18 cellular contexts compared by ENCODE assay signal in genomic region chr5:73336366-73336765, GRCh38.
DNase-seq lines count a peak whose midpoint lies in the region; ATAC-seq and TF ChIP-seq lines count a peak whose summit lies in the region.
"Had no signal": no experiment of that assay in that cellular context is flagged by ENCODE, and none has a peak within 500 bp of the region (broad histone marks: within the 10 kb centered on the region; RNA-seq: fewer than 3 reads in every experiment).

No MANE protein-coding gene starts in this region.

- no peak overlapping the region for H3K27ac ChIP-seq in HEK293 (ENCODE audit: extremely low read depth, low read depth, low read length)
- H3K27ac ChIP-seq: RWPE1 had no signal

- H3K27me3 Mint-ChIP-seq in T-cell = peaks cover 64 to 78% of the 10 kb centered on the region in 2 donors

- H3K36me3 ChIP-seq in HEK293 (ENCODE audit: control insufficient read depth in 2 of 2, insufficient read depth in 1 of 2, low read length in 2 of 2) = no peaks in the 10 kb centered on the region

- no peaks in the 10 kb centered on the region for H3K36me3 Mint-ChIP-seq in T-cell
- H3K36me3 Mint-ChIP-seq: CD4-positive, CD25-positive, alpha-beta regulatory T cell had no signal

- no peaks in the 10 kb centered on the region for H3K4me1 Mint-ChIP-seq in T-cell
- H3K4me1 Mint-ChIP-seq: B cell; CD4-positive, CD25-positive, alpha-beta regulatory T cell had no signal

- H3K27ac Mint-ChIP-seq in T-cell = no peak overlapping the region
- H3K27ac Mint-ChIP-seq: B cell; CD4-positive, CD25-positive, alpha-beta regulatory T cell had no signal

- H3K9me3 Mint-ChIP-seq in T-cell = peaks cover 5 to 13% (median 11%) of the 10 kb centered on the region in 3 donors

- H3K4me3 Mint-ChIP-seq in T-cell = no peak overlapping the region
- H3K4me3 Mint-ChIP-seq: B cell; CD4-positive, CD25-positive, alpha-beta regulatory T cell had no signal

- no peaks in the 10 kb centered on the region; the same call in 1 of the 2 replicates for H3K9me3 ChIP-seq in HEK293 (ENCODE audit: control insufficient read depth, insufficient read depth, low read depth, low read length)

- peaks cover 29% of the 10 kb centered on the region for H3K4me1 ChIP-seq in HEK293 (ENCODE audit: control insufficient read depth, insufficient read depth, low read length)

- TF ChIP-seq CTCF in HEK293 (tag by site-specific recombination; IDR thresholded peaks at IDR 0.05) = no peak

- DNase-seq in A172 (ENCODE audit: low spot score) = peak; percentile 34
- DNase-seq in RKO (ENCODE audit: low spot score) = peak; percentile 17
- peak; percentile 39 for DNase-seq in kidney glomerular epithelial cell (lab: John Stamatoyannopoulos, UW)
- no peak for DNase-seq in COLO829 (ENCODE audit: low spot score)
- DNase-seq in T-cell = no peak
- DNase-seq: 8988T; Calu3; CD4-positive, CD25-positive, alpha-beta regulatory T cell; NCI-H1105; NCI-H2081; NCI-H82; SIG-M5 had no signal

- CTCF ChIA-PET in HEK293 (lab: Yijun Ruan, JAX) (interaction anchor here (0.6 to 0.9 kb wide), 2 partner anchors 41 to 135 kb away, joined by 3 to 5 read pairs; no protein-coding TSS in a partner anchor), T-cell (lab: Charles Lee) (no interaction called here)

- ATAC-seq in HG02642 (IDR thresholded peaks at IDR 0.05; ENCODE audit: poor library complexity, unreplicated experiment) (no peak), HG02938 (IDR thresholded peaks at IDR 0.05; ENCODE audit: unreplicated experiment) (no peak), T-cell (replicated peaks in 1 of 4) (no peak)
- ATAC-seq: K562 had no signal

- POLR2A ChIA-PET in HEK293 (lab: Yijun Ruan, JAX) = no interaction called here
- POLR2A ChIA-PET in T-cell (lab: Charles Lee) = no interaction called here

- no peak overlapping the region for H3K4me3 ChIP-seq in HEK293 (ENCODE audit: low read depth, low read length)
- H3K4me3 ChIP-seq: K562 had no signal

TF ChIP-seq in HEK293, 187 proteins besides CTCF, POLR2A, EP300 and RAD21:
- TF ChIP-seq ZNF701 (tag by site-specific recombination; IDR thresholded peaks at IDR 0.05) (no peak), ZNF169 (tag by site-specific recombination; IDR thresholded peaks at IDR 0.05) (no peak), ZNF555 (tag by site-specific recombination; conservative IDR thresholded peaks at IDR 0.05) (no peak), ZNF10 (tag by site-specific recombination; IDR thresholded peaks at IDR 0.05) (peak; percentile 44; the same call in 1 of the 2 replicates), ZNF366 (tag by site-specific recombination; conservative IDR thresholded peaks at IDR 0.05) (peak; percentile 53), SP7 (tag by site-specific recombination; IDR thresholded peaks at IDR 0.05) (no peak), GLI4 (tag by site-specific recombination; IDR thresholded peaks at IDR 0.05) (no peak), ZNF514 (tag by site-specific recombination; IDR thresholded peaks at IDR 0.05) (no peak), ZBTB49 (tag by site-specific recombination; IDR thresholded peaks at IDR 0.05; ENCODE audit: low read depth) (no peak), ZBTB20 (tag by site-specific recombination; IDR thresholded peaks at IDR 0.05) (no peak), ZNF571 (tag by site-specific recombination; IDR thresholded peaks at IDR 0.05) (no peak), ZNF398 (tag by site-specific recombination; IDR thresholded peaks at IDR 0.05) (0 out of 2 replicates have a peak, but pooled peaks have one; percentile 21), WT1 (tag by site-specific recombination; IDR thresholded peaks at IDR 0.05) (peak; percentile 27; the same call in 1 of the 2 replicates), ZNF623 (tag by site-specific recombination; IDR thresholded peaks at IDR 0.05) (no peak), ZNF174 (tag by site-specific recombination; IDR thresholded peaks at IDR 0.05) (no peak), ZNF560 (tag by site-specific recombination; IDR thresholded peaks at IDR 0.05; ENCODE audit: borderline replicate concordance) (no peak)

Comparison
In these comparisons a context has a peak if more than half of its experiments do, and no peak if none do; other contexts are left out.
1. DNase-seq: peak in A172 (single experiment), RKO (single experiment) and kidney glomerular epithelial cell (single experiment); none in COLO829 (single experiment) and T-cell (0 of 34).